In genomic region chr7:70131807-70132565, GRCh38 we compare ENCODE assay signal across 17 cellular contexts.
A peak's percentile ranks its signal among the peaks of the same experiment; 100 is the strongest.
DNase-seq lines count a peak whose midpoint lies in the region; ATAC-seq, FAIRE-seq and TF ChIP-seq lines count a peak whose summit lies in the region.
"Had no signal": no experiment of that assay in that cellular context is flagged by ENCODE, and none has a peak within 500 bp of the region (broad histone marks: within the 10 kb centered on the region; RNA-seq: fewer than 3 reads in every experiment).

No MANE protein-coding gene starts in this region.

- no peak overlapping the region for H3K9ac ChIP-seq in SK-N-SH

- no peak for TF ChIP-seq CTCF in SK-N-SH (IDR thresholded peaks at IDR 0.05)

- no peak for FAIRE-seq in HTR-8/SVneo (lab: Jason Lieb, UNC)

- no peaks in the 10 kb centered on the region for H3F3A ChIP-seq in SK-N-SH (replicated peaks; ENCODE audit: insufficient read depth)

- TF ChIP-seq RAD21 in SK-N-SH (IDR thresholded peaks at IDR 0.05; ENCODE audit: low read length), result no peak

- H3K27ac Mint-ChIP-seq in T-helper 17 cell, result no peak overlapping the region
- H3K27ac Mint-ChIP-seq: CD4-positive, CD25-positive, alpha-beta regulatory T cell had no signal

- no peaks in the 10 kb centered on the region for H3K36me3 ChIP-seq in SK-N-SH (replicated peaks in 1 of 2; ENCODE audit: control insufficient read depth in 1 of 2, insufficient read depth in 2 of 2, low read length in 1 of 2)
- H3K36me3 ChIP-seq: esophagus squamous epithelium, heart right ventricle, ovary had no signal

- ATAC-seq in HG03135 (IDR thresholded peaks at IDR 0.05; ENCODE audit: unreplicated experiment) (no peak), T-helper 17 cell (no peak)
- ATAC-seq: heart right ventricle had no signal

- no peaks in the 10 kb centered on the region for H3K27me3 Mint-ChIP-seq in T-helper 17 cell

- no peak overlapping the region for H3K4me2 ChIP-seq in SK-N-SH
- H3K4me2 ChIP-seq: smooth muscle cell had no signal

- no peak overlapping the region for H3K4me3 Mint-ChIP-seq in T-helper 17 cell
- H3K4me3 Mint-ChIP-seq: CD4-positive, CD25-positive, alpha-beta regulatory T cell had no signal

- H3K9me2 ChIP-seq in SK-N-SH, result no peaks in the 10 kb centered on the region; the same call in 1 of the 2 replicates

- peaks cover 0 to 46% of the 10 kb centered on the region in 2 experiments; a peak in 2 of 4 replicates for H3K4me1 ChIP-seq in SK-N-SH (ENCODE audit: control insufficient read depth in 1 of 2, insufficient read depth in 2 of 2, low read depth in 1 of 2, low read length in 1 of 2)

- H2AFZ ChIP-seq in SK-N-SH (ENCODE audit: low read depth), result no peak overlapping the region

- 74% methylated on average over 11 of the region's 11 CpGs for WGBS in SK-N-SH (ENCODE audit: low lambda C conversion rate)

- no peak overlapping the region for H3K27ac ChIP-seq in SK-N-SH (ENCODE audit: low read depth in 2 of 2, low read length in 1 of 2)
- H3K27ac ChIP-seq: esophagus squamous epithelium, heart right ventricle, ovary had no signal

- no peaks in the 10 kb centered on the region for H3K4me1 Mint-ChIP-seq in T-helper 17 cell
- H3K4me1 Mint-ChIP-seq: CD4-positive, CD25-positive, alpha-beta regulatory T cell had no signal

- CTCF ChIA-PET in SK-N-SH (lab: Yijun Ruan, JAX), result interaction anchor here (0.6 to 5.6 kb wide), 10 partner anchors 9 to 513 kb away, joined by 3 to 31 read pairs (median 4); no protein-coding TSS in a partner anchor

- no peak overlapping the region for H3K4me3 ChIP-seq in SK-N-SH (ENCODE audit: low read depth in 2 of 2, low read length in 1 of 2)
- H3K4me3 ChIP-seq: esophagus squamous epithelium, heart right ventricle, ovary, smooth muscle cell had no signal

- TF ChIP-seq EP300 in SK-N-SH (IDR thresholded peaks at IDR 0.05; ENCODE audit: borderline replicate concordance in 1 of 2, low read depth in 1 of 2, low read length in 1 of 2), result no peak; a peak in 1 of 4 replicates

- H4K20me1 ChIP-seq in SK-N-SH (ENCODE audit: insufficient read depth), result no peaks in the 10 kb centered on the region

- no peaks in the 10 kb centered on the region for H3K36me3 Mint-ChIP-seq in T-helper 17 cell (ENCODE audit: low read depth)
- H3K36me3 Mint-ChIP-seq: CD4-positive, CD25-positive, alpha-beta regulatory T cell had no signal

- DNase-seq in NCI-H1417 (lab: John Stamatoyannopoulos, UW) (peak; percentile 48 to 80 (median 51)), NCI-H1417 treated with DMSO at 0.1 percent for 48 hours (lab: John Stamatoyannopoulos, UW) (no peak), NCI-H1694 (lab: John Stamatoyannopoulos, UW) (peak; percentile 14), SK-N-SH (no peak), retina (peak; percentile 77), HTR-8/SVneo (ENCODE audit: insufficient read length, low spot score) (no peak), T-helper 17 cell (no peak)
- DNase-seq: activated CD4-positive, alpha-beta T cell treated with anti-CD3 and anti-CD28 coated beads for 48 hours; activated naive CD4-positive, alpha-beta T cell treated with anti-CD3 and anti-CD28 coated beads, Interleukin-2, amount 50 U/mL, for 16 hours; CD4-positive, CD25-positive, alpha-beta regulatory T cell; esophagus squamous epithelium; heart right ventricle; ovary; stimulated activated naive CD4-positive, alpha-beta T cell; trophoblast cell had no signal

- no peaks in the 10 kb centered on the region for H3K9me3 ChIP-seq in SK-N-SH
- H3K9me3 ChIP-seq in T-helper 17 cell (ENCODE audit: control insufficient read depth, low read length, poor library complexity, severe bottlenecking), result no peaks in the 10 kb centered on the region
- H3K9me3 ChIP-seq: esophagus squamous epithelium, heart right ventricle, ovary had no signal

- POLR2A ChIA-PET in SK-N-SH (lab: Yijun Ruan, JAX), result no interaction called here

- H3K79me2 ChIP-seq in SK-N-SH (ENCODE audit: insufficient read depth), result no peaks in the 10 kb centered on the region

- no peaks in the 10 kb centered on the region for H3K27me3 ChIP-seq in SK-N-SH (ENCODE audit: insufficient read depth)
- H3K27me3 ChIP-seq: esophagus squamous epithelium, heart right ventricle, ovary had no signal

TF ChIP-seq in SK-N-SH, 30 proteins besides CTCF, POLR2A, EP300 and RAD21:
- no peak for TF ChIP-seq RCOR1 (IDR thresholded peaks at IDR 0.05; ENCODE audit: low read length)
- TF ChIP-seq PBX3 (IDR thresholded peaks at IDR 0.05), result peak; percentile 48
- TF ChIP-seq CHD2 (IDR thresholded peaks at IDR 0.05; ENCODE audit: low read length, partially characterized antibody), result no peak
- TF ChIP-seq NFIC (IDR thresholded peaks at IDR 0.05; ENCODE audit: borderline replicate concordance), result peak; percentile 85
- peak; percentile 53; the same call in 1 of the 2 replicates for TF ChIP-seq MXI1 (IDR thresholded peaks at IDR 0.05; ENCODE audit: low read depth, low read length)
- peak; percentile 49 for TF ChIP-seq TCF12 (IDR thresholded peaks at IDR 0.05)
- no peak for TF ChIP-seq POLR2AphosphoS5 (IDR thresholded peaks at IDR 0.05; ENCODE audit: low read depth, low read length)
- TF ChIP-seq, protein P1, sequence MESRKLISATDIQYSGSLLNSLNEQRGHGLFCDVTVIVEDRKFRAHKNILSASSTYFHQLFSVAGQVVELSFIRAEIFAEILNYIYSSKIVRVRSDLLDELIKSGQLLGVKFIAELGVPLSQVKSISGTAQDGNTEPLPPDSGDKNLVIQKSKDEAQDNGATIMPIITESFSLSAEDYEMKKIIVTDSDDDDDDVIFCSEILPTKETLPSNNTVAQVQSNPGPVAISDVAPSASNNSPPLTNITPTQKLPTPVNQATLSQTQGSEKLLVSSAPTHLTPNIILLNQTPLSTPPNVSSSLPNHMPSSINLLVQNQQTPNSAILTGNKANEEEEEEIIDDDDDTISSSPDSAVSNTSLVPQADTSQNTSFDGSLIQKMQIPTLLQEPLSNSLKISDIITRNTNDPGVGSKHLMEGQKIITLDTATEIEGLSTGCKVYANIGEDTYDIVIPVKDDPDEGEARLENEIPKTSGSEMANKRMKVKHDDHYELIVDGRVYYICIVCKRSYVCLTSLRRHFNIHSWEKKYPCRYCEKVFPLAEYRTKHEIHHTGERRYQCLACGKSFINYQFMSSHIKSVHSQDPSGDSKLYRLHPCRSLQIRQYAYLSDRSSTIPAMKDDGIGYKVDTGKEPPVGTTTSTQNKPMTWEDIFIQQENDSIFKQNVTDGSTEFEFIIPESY (IDR thresholded peaks at IDR 0.05; ENCODE audit: borderline replicate concordance, low read depth), result no peak
- TF ChIP-seq JUND (IDR thresholded peaks at IDR 0.05), result 0 out of 2 replicates have a peak, but pooled peaks have one; percentile 7
TF ChIP-seq in SK-N-SH: peak in this region for 5.

Comparison
In these comparisons a context has a peak if more than half of its experiments do, and no peak if none do; other contexts are left out.
1. DNase-seq: peak in NCI-H1417 (3 of 3), NCI-H1694 (single experiment) and retina (single experiment); none in NCI-H1417 treated with DMSO at 0.1 percent for 48 hours (single experiment), SK-N-SH (single experiment), HTR-8/SVneo (single experiment) and T-helper 17 cell (0 of 3).